Comparison of ENCODE assay signal across 1 cellular context in genomic region chr11:18490319-18490718, GRCh38.
TF ChIP-seq lines count a peak whose summit lies in the region.

No MANE protein-coding gene starts in this region.

TF ChIP-seq in IMR-90, 13 proteins besides CTCF, POLR2A, EP300 and RAD21 (continued from another document):
- no peak for TF ChIP-seq MXI1 (IDR thresholded peaks at IDR 0.05; ENCODE audit: borderline replicate concordance, low read depth, low read length)
